Comparison of ENCODE assay signal across 15 cellular contexts in the genomic region with DNA sequence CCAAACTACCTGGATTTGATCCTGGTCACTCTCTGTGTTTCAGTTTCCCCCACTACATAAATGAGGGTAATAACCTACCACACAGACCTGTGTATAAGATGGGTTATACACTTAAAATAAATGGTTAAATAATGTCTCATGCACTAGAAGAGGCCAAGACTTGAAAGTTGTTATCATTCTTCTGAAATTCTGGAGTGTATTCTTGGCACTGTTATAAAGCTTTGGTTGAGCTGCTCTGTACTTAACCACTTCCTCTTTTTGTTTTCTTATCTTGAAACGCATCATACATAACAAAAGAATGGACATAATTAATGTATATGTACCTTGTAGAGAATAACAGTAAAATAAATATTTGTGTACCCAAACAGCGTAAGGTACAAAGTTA.
DNase-seq lines count a peak whose midpoint lies in the region; ATAC-seq and TF ChIP-seq lines count a peak whose summit lies in the region.
"Had no signal": no experiment of that assay in that cellular context is flagged by ENCODE, and none has a peak within 500 bp of the region (broad histone marks: within the 10 kb centered on the region; RNA-seq: fewer than 3 reads in every experiment).

No MANE protein-coding gene starts in this region.

- H3K4me3 Mint-ChIP-seq in memory B cell: peak overlapping the region; percentile 11
- H3K4me3 Mint-ChIP-seq: activated CD4-positive, alpha-beta memory T cell treated with anti-CD3 and anti-CD28 coated beads for 36 hours; activated naive CD4-positive, alpha-beta T cell treated with anti-CD3 and anti-CD28 coated beads for 36 hours; stimulated activated naive CD8-positive, alpha-beta T cell treated with anti-CD3 and anti-CD28 coated beads, Interleukin-15, Interleukin-2, amounts not matched to agents 100 ng/mL and 50 ng/mL, for 24 hours had no signal

- H3K27me3 ChIP-seq in GM06990 (replicated peaks; ENCODE audit: control insufficient read depth, insufficient read depth, low read length): no peaks in the 10 kb centered on the region
- H3K27me3 ChIP-seq in IMR-90 (ENCODE audit: control insufficient read depth, insufficient read depth, low read length): no peaks in the 10 kb centered on the region
- H3K27me3 ChIP-seq in PC-9 (ENCODE audit: insufficient read depth, low read depth): peaks cover 47% of the 10 kb centered on the region

- peak overlapping the region; percentile 83 for H2BK120ac ChIP-seq in IMR-90 (ENCODE audit: low read depth, low read length)

- peak overlapping the region; percentile 63 for H2BK20ac ChIP-seq in IMR-90 (ENCODE audit: low read depth, low read length)

- TF ChIP-seq POLR2A in IMR-90 (IDR thresholded peaks at IDR 0.05; ENCODE audit: low read depth, low read length): no peak

- H2AFZ ChIP-seq in IMR-90 (replicated peaks; ENCODE audit: low read length, poor library complexity) (no peak overlapping the region), PC-9 (no peak overlapping the region)

- dilution Hi-C loops in IMR-90 (cut with HindIII; ENCODE audit: low sequenced_read_pairs, unreplicated experiment): no loop called here

- peak overlapping the region; percentile 32 for H3K14ac ChIP-seq in IMR-90 (replicated peaks; ENCODE audit: low read depth, low read length)

- peak overlapping the region; percentile 80 for H2BK5ac ChIP-seq in IMR-90 (ENCODE audit: low read depth, low read length, poor library complexity, severe bottlenecking)

- in situ Hi-C loops in IMR-90 (cut with MboI; ENCODE audit: low sequenced_read_pairs): no loop called here

- no peaks in the 10 kb centered on the region for H3K27me3 Mint-ChIP-seq in memory B cell
- H3K27me3 Mint-ChIP-seq: activated CD4-positive, alpha-beta memory T cell treated with anti-CD3 and anti-CD28 coated beads for 36 hours; stimulated activated naive CD8-positive, alpha-beta T cell treated with anti-CD3 and anti-CD28 coated beads, Interleukin-15, Interleukin-2, amounts not matched to agents 100 ng/mL and 50 ng/mL, for 24 hours had no signal

- H4K91ac ChIP-seq in IMR-90 (ENCODE audit: insufficient read depth, low read depth, low read length): peak overlapping the region; percentile 86; the same call in 1 of the 2 replicates

- peaks cover 40% of the 10 kb centered on the region for H3K4me1 ChIP-seq in IMR-90 (ENCODE audit: control insufficient read depth, insufficient read depth, low read length)
- H3K4me1 ChIP-seq in PC-9 (replicated peaks; ENCODE audit: insufficient read depth): no peaks in the 10 kb centered on the region
- H3K4me1 ChIP-seq: pancreas had no signal

- no peaks in the 10 kb centered on the region for H3K9me3 Mint-ChIP-seq in memory B cell
- H3K9me3 Mint-ChIP-seq: activated CD4-positive, alpha-beta memory T cell treated with anti-CD3 and anti-CD28 coated beads for 36 hours; activated naive CD4-positive, alpha-beta T cell treated with anti-CD3 and anti-CD28 coated beads for 36 hours; stimulated activated naive CD8-positive, alpha-beta T cell treated with anti-CD3 and anti-CD28 coated beads, Interleukin-15, Interleukin-2, amounts not matched to agents 100 ng/mL and 50 ng/mL, for 24 hours had no signal

- H3K9me1 ChIP-seq in IMR-90 (ENCODE audit: insufficient read depth, low read length): peaks cover 20% of the 10 kb centered on the region

- TF ChIP-seq CTCF in GM06990 (IDR thresholded peaks at IDR 0.05; ENCODE audit: insufficient read depth, low read length, poor library complexity, severe bottlenecking): no peak
- no peak for TF ChIP-seq CTCF in IMR-90 (conservative IDR thresholded peaks at IDR 0.05; ENCODE audit: low read depth, low read length)
- TF ChIP-seq CTCF in PC-9 (conservative IDR thresholded peaks at IDR 0.05): no peak

- peak overlapping the region; percentile 51 for H3K4ac ChIP-seq in IMR-90 (ENCODE audit: low read depth, low read length)

- no peaks in the 10 kb centered on the region for H4K20me1 ChIP-seq in IMR-90 (ENCODE audit: insufficient read depth, low read length)
- H4K20me1 ChIP-seq in PC-9 (ENCODE audit: insufficient read depth): no peaks in the 10 kb centered on the region; the same call in 1 of the 2 replicates

- H3K9ac ChIP-seq in IMR-90 (ENCODE audit: low read depth, low read length): no peak overlapping the region

- H4K8ac ChIP-seq in IMR-90 (ENCODE audit: low read depth in 2 of 2, low read length in 2 of 2): peak overlapping the region; percentile 58 to 64

- intact Hi-C loops in IMR-90 (cut with micrococcal nuclease): no loop called here
- intact Hi-C loops in PC-9 (cut with micrococcal nuclease; ENCODE audit: unreplicated experiment): no loop called here

- H3K79me1 ChIP-seq in IMR-90 (ENCODE audit: low read depth in 1 of 2, low read length in 2 of 2): peaks cover 11 to 48% of the 10 kb centered on the region in 2 experiments; a peak in 3 of 4 replicates

- peaks cover 15% of the 10 kb centered on the region for H3K36me3 Mint-ChIP-seq in memory B cell
- H3K36me3 Mint-ChIP-seq: activated CD4-positive, alpha-beta memory T cell treated with anti-CD3 and anti-CD28 coated beads for 36 hours had no signal

- H2AK9ac ChIP-seq in IMR-90 (replicated peaks; ENCODE audit: low read depth, low read length, poor library complexity): no peak overlapping the region

- peak; percentile 45 for ATAC-seq in IMR-90 (ENCODE audit: low read depth)
- ATAC-seq in SK-N-SH treated with all-trans-retinoic acid at 6 μM for 48 hours: no peak
- peak; percentile 93 for ATAC-seq in memory B cell (ENCODE audit: low read depth)
- ATAC-seq: pancreas had no signal

- peak; percentile 51 for DNase-seq in GM06990 (ENCODE audit: extremely low read depth, insufficient read length)
- DNase-seq in IMR-90: peak; percentile 66
- DNase-seq in memory B cell (ENCODE audit: low spot score in 2 of 2): no peak
- no peak for DNase-seq in stimulated activated naive CD4-positive, alpha-beta T cell (lab: John Stamatoyannopoulos, UW)
- no peak for DNase-seq in PC-9
- DNase-seq in HK-2 (ENCODE audit: unreplicated experiment): no peak
- no peak for DNase-seq in NCI-H2107 treated with DMSO at 0.1 percent for 48 hours (lab: John Stamatoyannopoulos, UW; ENCODE audit: unreplicated experiment)
- DNase-seq: activated CD4-positive, alpha-beta memory T cell treated with anti-CD3 and anti-CD28 coated beads for 36 hours; activated naive CD4-positive, alpha-beta T cell treated with anti-CD3 and anti-CD28 coated beads for 36 hours; left ventricle myocardium inferior; NCI-H524; pancreas; SW 1271 had no signal

- H4K5ac ChIP-seq in IMR-90 (ENCODE audit: low read depth, low read length): peak overlapping the region; percentile 67; the same call in 1 of the 2 replicates

- H2AK5ac ChIP-seq in IMR-90 (ENCODE audit: low read depth, low read length): peak overlapping the region; percentile 74; the same call in 1 of the 2 replicates

- BruUV-seq in IMR-90 (replicated peaks; lab: Mats Ljungman, UMichigan) (no TSS peak), PC-9 (replicated peaks; lab: Mats Ljungman, UMichigan) (no TSS peak)

- CTCF ChIA-PET in IMR-90 (lab: Yijun Ruan, JAX): no interaction called here
- CTCF ChIA-PET in PC-9 (lab: Charles Lee): no interaction called here

- H3K27ac ChIP-seq in IMR-90 (ENCODE audit: insufficient read depth, low read length): peak overlapping the region; percentile 28; the same call in 1 of the 2 replicates
- no peak overlapping the region for H3K27ac ChIP-seq in PC-9
- H3K27ac ChIP-seq: left ventricle myocardium inferior, pancreas had no signal

- no CpG with 5 or more reads among the region's 2 CpGs for WGBS in IMR-90 (ENCODE audit: extremely low coverage in 2 of 2, insufficient read length in 1 of 2), 2 experiments

- no peaks in the 10 kb centered on the region for H3K79me2 ChIP-seq in PC-9 (ENCODE audit: low read depth)

- H3K9me3 ChIP-seq in IMR-90 (ENCODE audit: control insufficient read depth, insufficient read depth, low read length): no peaks in the 10 kb centered on the region
- H3K9me3 ChIP-seq in PC-9 (ENCODE audit: insufficient read depth, low read depth): no peaks in the 10 kb centered on the region
- H3K9me3 ChIP-seq: pancreas had no signal

- H3K36me3 ChIP-seq in GM06990 (ENCODE audit: control insufficient read depth, insufficient read depth, low read length) (no peaks in the 10 kb centered on the region), IMR-90 (ENCODE audit: control insufficient read depth, insufficient read depth, low read length) (no peaks in the 10 kb centered on the region; the same call in 1 of the 2 replicates), PC-9 (ENCODE audit: low read depth) (no peaks in the 10 kb centered on the region)
- H3K36me3 ChIP-seq: left ventricle myocardium inferior, pancreas had no signal

- peaks cover 37% of the 10 kb centered on the region for H3K4me1 Mint-ChIP-seq in memory B cell

- H3K23ac ChIP-seq in IMR-90 (ENCODE audit: low read depth, low read length): peak overlapping the region; percentile 47; the same call in 1 of the 2 replicates

- H3K9me2 ChIP-seq in PC-9 (ENCODE audit: insufficient read depth): no peaks in the 10 kb centered on the region

- H3K56ac ChIP-seq in IMR-90 (ENCODE audit: extremely low read depth, insufficient read depth, low read length): peak overlapping the region; percentile 58; the same call in 1 of the 2 replicates

- H3F3A ChIP-seq in PC-9 (ENCODE audit: insufficient read depth, low read depth): no peaks in the 10 kb centered on the region

- H3K18ac ChIP-seq in IMR-90 (ENCODE audit: low read depth, low read length): peak overlapping the region; percentile 78; the same call in 1 of the 2 replicates

- H3K4me2 ChIP-seq in IMR-90 (ENCODE audit: low read depth, low read length) (peak overlapping the region; percentile 56; the same call in 1 of the 2 replicates), PC-9 (no peak overlapping the region)

- POLR2A ChIA-PET in IMR-90 (lab: Charles Lee; ENCODE audit: unreplicated experiment): no interaction called here
- POLR2A ChIA-PET in PC-9 (lab: Charles Lee; ENCODE audit: unreplicated experiment): no interaction called here

- no peak for TF ChIP-seq RAD21 in IMR-90 (IDR thresholded peaks at IDR 0.05; ENCODE audit: low read length)

- H3K27ac Mint-ChIP-seq in memory B cell: no peak overlapping the region
- H3K27ac Mint-ChIP-seq: activated CD4-positive, alpha-beta memory T cell treated with anti-CD3 and anti-CD28 coated beads for 36 hours; activated naive CD4-positive, alpha-beta T cell treated with anti-CD3 and anti-CD28 coated beads for 36 hours; stimulated activated naive CD8-positive, alpha-beta T cell treated with anti-CD3 and anti-CD28 coated beads, Interleukin-15, Interleukin-2, amounts not matched to agents 100 ng/mL and 50 ng/mL, for 24 hours had no signal

- no peak overlapping the region for H3K4me3 ChIP-seq in GM06990 (replicated peaks; ENCODE audit: low read depth, low read length)
- H3K4me3 ChIP-seq in IMR-90 (ENCODE audit: insufficient read depth, low read depth, low read length): no peak overlapping the region
- H3K4me3 ChIP-seq in PC-9: no peak overlapping the region
- H3K4me3 ChIP-seq: left ventricle myocardium inferior, pancreas had no signal

- peak overlapping the region; percentile 42; the same call in 1 of the 3 replicates for H2BK15ac ChIP-seq in IMR-90 (ENCODE audit: low read depth, low read length)

TF ChIP-seq in IMR-90, 13 proteins besides CTCF, POLR2A, EP300 and RAD21 (continues in another document):
- no peak for TF ChIP-seq SMC3 (IDR thresholded peaks at IDR 0.05; ENCODE audit: low read depth, low read length)

TF ChIP-seq in SK-N-SH treated with all-trans-retinoic acid at 6 μM for 48 hours, 23 proteins besides CTCF, POLR2A, EP300 and RAD21 (continues in another document):
- TF ChIP-seq ISL1 (CRISPR knock-in tag; IDR thresholded peaks at IDR 0.05) (peak; percentile 52), ZNF565 (CRISPR knock-in tag; conservative IDR thresholded peaks at IDR 0.05; ENCODE audit: low read depth) (no peak)

Comparison
In these comparisons a context has a peak if more than half of its experiments do, and no peak if none do; other contexts are left out.
1. DNase-seq: peak in GM06990 (single experiment) and IMR-90 (single experiment); none in memory B cell (0 of 2), stimulated activated naive CD4-positive, alpha-beta T cell (0 of 6), PC-9 (0 of 2), HK-2 (single experiment) and NCI-H2107 treated with DMSO at 0.1 percent for 48 hours (single experiment).